ENCODE assay signal across 9 cellular contexts in the genomic region with DNA sequence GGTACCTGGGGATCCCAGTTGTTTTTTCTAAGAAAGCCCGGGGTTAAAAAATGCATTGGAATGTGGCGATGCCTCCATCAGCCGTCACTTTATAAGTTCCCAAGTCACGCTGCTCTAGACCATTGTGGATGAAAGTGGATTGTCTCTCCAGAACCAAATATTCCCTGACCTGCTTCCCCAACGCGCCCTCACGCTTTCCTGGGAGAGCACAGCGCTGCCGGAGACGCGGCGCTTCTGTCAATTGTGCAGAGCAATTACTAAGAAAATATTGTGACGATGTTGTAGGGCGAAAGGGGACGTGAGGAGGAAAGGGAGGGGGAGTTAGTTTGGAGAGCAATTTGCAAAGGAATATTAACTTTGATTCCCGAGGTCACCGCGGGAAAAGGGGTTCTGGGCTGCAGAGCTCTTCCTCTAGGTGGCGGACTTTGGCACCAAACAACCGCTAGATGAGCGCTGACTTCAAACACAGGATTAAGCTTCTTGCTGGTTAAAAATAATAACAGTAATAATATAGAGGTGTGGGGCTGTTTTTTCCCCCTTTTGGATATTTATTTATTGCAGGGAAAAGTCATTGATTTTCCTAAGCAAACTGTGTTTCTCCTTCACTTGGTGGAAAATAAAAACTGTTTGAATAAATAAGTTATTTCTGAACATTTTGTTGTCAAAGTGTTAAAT. TPM values are rescaled to one million over a fixed set of nuclear protein-coding genes. Genes with fewer than 3 reads are reported as not detected.
DNase-seq lines count a peak whose midpoint lies in the region; ATAC-seq, FAIRE-seq and TF ChIP-seq lines count a peak whose summit lies in the region.
"Had no signal": no experiment of that assay in that cellular context is flagged by ENCODE, and none has a peak within 500 bp of the region (broad histone marks: within the 10 kb centered on the region; RNA-seq: fewer than 3 reads in every experiment).

No MANE protein-coding gene starts in this region.

- no peak for FAIRE-seq in frontal cortex (lab: Jason Lieb, UNC)

- no peak for ATAC-seq in activated naive CD8-positive, alpha-beta T cell treated with anti-CD3 and anti-CD28 coated beads, Interleukin-2, amount 50 U/mL, for 24 hours

- H3K9me3 Mint-ChIP-seq in activated naive CD8-positive, alpha-beta T cell treated with anti-CD3 and anti-CD28 coated beads, Interleukin-2, amount 50 U/mL, for 24 hours: peaks cover 5% of the 10 kb centered on the region

- H3K27me3 Mint-ChIP-seq in activated naive CD8-positive, alpha-beta T cell treated with anti-CD3 and anti-CD28 coated beads, Interleukin-2, amount 50 U/mL, for 24 hours: peaks cover 85% of the 10 kb centered on the region

- no peaks in the 10 kb centered on the region for H3K4me1 Mint-ChIP-seq in activated naive CD8-positive, alpha-beta T cell treated with anti-CD3 and anti-CD28 coated beads, Interleukin-2, amount 50 U/mL, for 24 hours
- H3K4me1 Mint-ChIP-seq: central memory CD8-positive, alpha-beta T cell had no signal

- TF ChIP-seq CTCF in GM12873 (IDR thresholded peaks at IDR 0.05; ENCODE audit: insufficient read depth, low read depth, low read length, missing control alignments): peak; percentile 70

- TF ChIP-seq POLR2A in erythroblast (IDR thresholded peaks at IDR 0.05; ENCODE audit: low read length): no peak

- no peaks in the 10 kb centered on the region for H3K36me3 Mint-ChIP-seq in activated naive CD8-positive, alpha-beta T cell treated with anti-CD3 and anti-CD28 coated beads, Interleukin-2, amount 50 U/mL, for 24 hours (ENCODE audit: low read depth)

- peak; percentile 44 for DNase-seq in NCI-H460 (ENCODE audit: extremely low read depth, low read depth)
- DNase-seq in erythroblast (lab: John Stamatoyannopoulos, UW): peak; percentile 1 to 12
- DNase-seq in renal cortical epithelial cell (ENCODE audit: low read depth): peak; percentile 25
- no peak for DNase-seq in stimulated activated CD8-positive, alpha-beta memory T cell treated with anti-CD3 and anti-CD28 coated beads, Interleukin-4, amount 100 ng/mL, for 48 hours
- DNase-seq in frontal cortex (ENCODE audit: low spot score in 2 of 2): no peak
- DNase-seq in activated naive CD8-positive, alpha-beta T cell treated with anti-CD3 and anti-CD28 coated beads, Interleukin-2, amount 50 U/mL, for 24 hours: no peak
- no peak for DNase-seq in stimulated activated naive CD4-positive, alpha-beta T cell treated with Interleukin-2 at 50 U/mL for 16 hours (lab: John Stamatoyannopoulos, UW)

- H3K4me3 Mint-ChIP-seq in activated naive CD8-positive, alpha-beta T cell treated with anti-CD3 and anti-CD28 coated beads, Interleukin-2, amount 50 U/mL, for 24 hours: no peak overlapping the region
- H3K4me3 Mint-ChIP-seq: central memory CD8-positive, alpha-beta T cell had no signal

- H3K27ac Mint-ChIP-seq in activated naive CD8-positive, alpha-beta T cell treated with anti-CD3 and anti-CD28 coated beads, Interleukin-2, amount 50 U/mL, for 24 hours: no peak overlapping the region

RNA-seq across cellular contexts. Expression of a gene that starts 9.6 kb away (rescaled TPM):
- total RNA-seq in NCI-H460 (2014; rRNA removed; shearing (Covaris generic)): 0.02 TPM in 1 of 2 replicates, not detected in the other
- polyA plus RNA-seq in NCI-H460 (2014; cell fraction: nucleus; rRNA removed): 0.18 and 1.1 TPM in 2 replicates
- total RNA-seq in renal cortical epithelial cell (not detected in 2 replicates), frontal cortex (65.2 TPM)

Comparison
In these comparisons a context has a peak if more than half of its experiments do, and no peak if none do; other contexts are left out.
1. DNase-seq: peak in NCI-H460 (single experiment), erythroblast (2 of 2) and renal cortical epithelial cell (single experiment); none in stimulated activated CD8-positive, alpha-beta memory T cell treated with anti-CD3 and anti-CD28 coated beads, Interleukin-4, amount 100 ng/mL, for 48 hours (single experiment), frontal cortex (0 of 2), activated naive CD8-positive, alpha-beta T cell treated with anti-CD3 and anti-CD28 coated beads, Interleukin-2, amount 50 U/mL, for 24 hours (single experiment) and stimulated activated naive CD4-positive, alpha-beta T cell treated with Interleukin-2 at 50 U/mL for 16 hours (single experiment).
2. RNA of a gene that starts 9.6 kb away (total RNA-seq): 65.2 TPM in frontal cortex (single experiment); 0.02 TPM in NCI-H460 and not detected in renal cortical epithelial cell; every median in the first group is over 10 times any median in the second.